Comparison of ENCODE assay signal across 23 cellular contexts in genomic region chr16:19478505-19478904, GRCh38. TPM values are rescaled to one million over a fixed set of nuclear protein-coding genes. Genes with fewer than 3 reads are reported as not detected.
DNase-seq lines count a peak whose midpoint lies in the region; ATAC-seq, FAIRE-seq and TF ChIP-seq lines count a peak whose summit lies in the region.
"Had no signal": no experiment of that assay in that cellular context is flagged by ENCODE, and none has a peak within 500 bp of the region (broad histone marks: within the 10 kb centered on the region; RNA-seq: fewer than 3 reads in every experiment).

No MANE protein-coding gene starts in this region.

- H3K4me3 Mint-ChIP-seq in progenitor cell of endocrine pancreas (ENCODE audit: low read depth) (no peak overlapping the region), T-helper 17 cell (no peak overlapping the region)
- H3K4me3 Mint-ChIP-seq: CD14-positive monocyte; CD4-positive, alpha-beta memory T cell; CD4-positive, CD25-positive, alpha-beta regulatory T cell; CD8-positive, alpha-beta memory T cell had no signal

- FAIRE-seq in HepG2 (lab: Jason Lieb, UNC), result no peak
- FAIRE-seq: A204.1, D721Med, G401.6, GM12891, GM19239 had no signal

- TF ChIP-seq EP300 in HepG2 (IDR thresholded peaks at IDR 0.05; ENCODE audit: low read depth in 2 of 2, low read length in 2 of 2) (no peak), HepG2 (CRISPR knock-in tag; IDR thresholded peaks at IDR 0.05; ENCODE audit: borderline replicate concordance) (no peak)

- no peaks in the 10 kb centered on the region for H3K27me3 Mint-ChIP-seq in progenitor cell of endocrine pancreas
- peaks cover 10% of the 10 kb centered on the region for H3K27me3 Mint-ChIP-seq in T-helper 17 cell
- H3K27me3 Mint-ChIP-seq: CD4-positive, CD25-positive, alpha-beta regulatory T cell had no signal

- H4K20me1 ChIP-seq in HepG2 (ENCODE audit: insufficient read depth, low read length), result no peaks in the 10 kb centered on the region
- H4K20me1 ChIP-seq: BLaER1 had no signal

- TF ChIP-seq POLR2A in HepG2 (IDR thresholded peaks at IDR 0.05; ENCODE audit: insufficient read depth in 1 of 2, low read depth in 2 of 2, low read length in 2 of 2), result no peak
- no peak for TF ChIP-seq POLR2A in right lobe of liver (IDR thresholded peaks at IDR 0.05)

- in situ Hi-C loops in HepG2 (cut with HindIII; ENCODE audit: extremely low pct_ligation_motif_present, low pct_unique_long_range_greater_than_20kb), result no loop called here

- DNase-seq in HepG2 (ENCODE audit: low spot score) (no peak), right lobe of liver (no peak), progenitor cell of endocrine pancreas (ENCODE audit: low spot score, unreplicated experiment) (no peak), T-helper 17 cell (no peak)
- no peak for DNase-seq in stimulated activated naive CD4-positive, alpha-beta T cell treated with Interleukin-2 at 50 U/mL for 16 hours (lab: John Stamatoyannopoulos, UW)
- DNase-seq: 8988T; ACHN; BE2C; C1 segment of cervical spinal cord; CD4-positive, alpha-beta memory T cell; CD4-positive, CD25-positive, alpha-beta regulatory T cell; CD8-positive, alpha-beta memory T cell; COR-L47; DMS79 treated with DMSO at 0.1 percent for 48 hours; GF-D8 had no signal

- H3K4me2 ChIP-seq in HepG2 (ENCODE audit: low read depth, low read length), result no peak overlapping the region
- H3K4me2 ChIP-seq: BLaER1 had no signal

- H3K9me3 Mint-ChIP-seq in progenitor cell of endocrine pancreas (ENCODE audit: low read depth), result peaks cover 8% of the 10 kb centered on the region
- H3K9me3 Mint-ChIP-seq: CD14-positive monocyte; CD4-positive, alpha-beta memory T cell had no signal

- BruUV-seq in HepG2 (replicated peaks; lab: Mats Ljungman, UMichigan), result no TSS peak

- ATAC-seq in HepG2, result no peak
- no peak for ATAC-seq in right lobe of liver
- ATAC-seq in T-helper 17 cell, result no peak

- no peaks in the 10 kb centered on the region for H3K79me2 ChIP-seq in HepG2 (ENCODE audit: insufficient read depth, low read length)

- H3K27me3 ChIP-seq in HepG2 (ENCODE audit: control insufficient read depth in 1 of 2, insufficient read depth in 2 of 2, low read length in 2 of 2) (peaks cover 1 to 11% of the 10 kb centered on the region in 2 experiments; a peak in 3 of 5 replicates), right lobe of liver (no peaks in the 10 kb centered on the region)
- H3K27me3 ChIP-seq: BE2C, BLaER1 had no signal

- intact Hi-C loops in HepG2 (cut with micrococcal nuclease; ENCODE audit: unreplicated experiment), result no loop called here
- intact Hi-C loops in right lobe of liver (cut with DNase I), result no loop called here

- H3K4me1 ChIP-seq in HepG2 (ENCODE audit: insufficient read depth, low read length) (peaks cover 33% of the 10 kb centered on the region), right lobe of liver (no peaks in the 10 kb centered on the region), HEK293 (ENCODE audit: control insufficient read depth, insufficient read depth, low read length) (no peaks in the 10 kb centered on the region)
- H3K4me1 ChIP-seq: BE2C, BLaER1 had no signal

- H3K4me3 ChIP-seq in HepG2 (replicated peaks in 1 of 3; ENCODE audit: insufficient read depth in 1 of 3, low read depth in 2 of 3, low read length in 3 of 3), result no peak overlapping the region
- H3K4me3 ChIP-seq in right lobe of liver, result no peak overlapping the region
- H3K4me3 ChIP-seq in HEK293 (ENCODE audit: low read depth, low read length), result no peak overlapping the region
- H3K4me3 ChIP-seq: BLaER1 had no signal

- TF ChIP-seq CTCF in HepG2 (CRISPR knock-in tag; IDR thresholded peaks at IDR 0.05) (no peak), right lobe of liver (IDR thresholded peaks at IDR 0.05) (no peak), HEK293 (tag by site-specific recombination; IDR thresholded peaks at IDR 0.05) (no peak), progenitor cell of endocrine pancreas (IDR thresholded peaks at IDR 0.05; ENCODE audit: unreplicated experiment) (no peak)

- H3K36me3 ChIP-seq in HepG2 (replicated peaks in 1 of 2; ENCODE audit: control insufficient read depth in 1 of 2, insufficient read depth in 2 of 2, low read length in 2 of 2) (no peaks in the 10 kb centered on the region), right lobe of liver (no peaks in the 10 kb centered on the region), HEK293 (ENCODE audit: control insufficient read depth in 2 of 2, insufficient read depth in 1 of 2, low read length in 2 of 2) (no peaks in the 10 kb centered on the region)
- H3K36me3 ChIP-seq: BE2C, BLaER1 had no signal

- H3K27ac ChIP-seq in HepG2 (ENCODE audit: extremely low read length, insufficient read depth, low read length), result no peak overlapping the region
- H3K27ac ChIP-seq in right lobe of liver, result no peak overlapping the region
- no peak overlapping the region for H3K27ac ChIP-seq in HEK293 (ENCODE audit: extremely low read depth, low read depth, low read length)
- H3K27ac ChIP-seq: BLaER1 had no signal

- H3K9me3 ChIP-seq in HepG2 (ENCODE audit: low read length) (no peaks in the 10 kb centered on the region), right lobe of liver (no peaks in the 10 kb centered on the region), HEK293 (ENCODE audit: control insufficient read depth, insufficient read depth, low read depth, low read length) (no peaks in the 10 kb centered on the region), T-helper 17 cell (ENCODE audit: control insufficient read depth, low read length, poor library complexity, severe bottlenecking) (no peaks in the 10 kb centered on the region)
- H3K9me3 ChIP-seq: BE2C, BLaER1 had no signal

- WGBS in HepG2 (ENCODE audit: low lambda C conversion rate), result 2% methylated on average over 1 of the region's 1 CpG
- WGBS in right lobe of liver (ENCODE audit: insufficient coverage, low coverage, low lambda C conversion rate, missing lambda C conversion rate), result 40% methylated on average over 1 of the region's 1 CpG

- H3K36me3 Mint-ChIP-seq in progenitor cell of endocrine pancreas (ENCODE audit: insufficient read depth) (peaks cover 11% of the 10 kb centered on the region), T-helper 17 cell (ENCODE audit: low read depth) (no peaks in the 10 kb centered on the region)
- H3K36me3 Mint-ChIP-seq: CD14-positive monocyte; CD4-positive, alpha-beta memory T cell; CD4-positive, CD25-positive, alpha-beta regulatory T cell; CD8-positive, alpha-beta memory T cell had no signal

- H2AFZ ChIP-seq in HepG2 (ENCODE audit: low read length), result no peak overlapping the region

- H3K4me1 Mint-ChIP-seq in progenitor cell of endocrine pancreas (ENCODE audit: low read depth) (peaks cover 18% of the 10 kb centered on the region), T-helper 17 cell (peaks cover 2% of the 10 kb centered on the region)
- H3K4me1 Mint-ChIP-seq: CD4-positive, alpha-beta memory T cell; CD4-positive, CD25-positive, alpha-beta regulatory T cell; CD8-positive, alpha-beta memory T cell had no signal

- TF ChIP-seq RAD21 in HepG2 (CRISPR knock-in tag; IDR thresholded peaks at IDR 0.05), result no peak

- CTCF ChIA-PET in HepG2 (lab: Yijun Ruan, JAX; ENCODE audit: low intra/inter-chr PET ratio, low total read pairs), result no interaction called here
- CTCF ChIA-PET in HEK293 (lab: Yijun Ruan, JAX), result interaction anchor here (0.9 to 1.0 kb wide), 2 partner anchors 10 to 24 kb away, joined by 3 to 4 read pairs; no protein-coding TSS in a partner anchor

- H3K27ac Mint-ChIP-seq in progenitor cell of endocrine pancreas (peak overlapping the region; percentile 83), T-helper 17 cell (no peak overlapping the region)
- H3K27ac Mint-ChIP-seq: CD4-positive, alpha-beta memory T cell; CD4-positive, CD25-positive, alpha-beta regulatory T cell; CD8-positive, alpha-beta memory T cell had no signal

- no peak overlapping the region for H3K9ac ChIP-seq in HepG2 (ENCODE audit: insufficient read depth, low read depth, low read length)
- H3K9ac ChIP-seq: BLaER1 had no signal

- POLR2A ChIA-PET in HepG2 (lab: Yijun Ruan, JAX) (no interaction called here), HEK293 (lab: Yijun Ruan, JAX) (no interaction called here)

RNA-seq across cellular contexts. Expression of gene GDE1, which starts 43.4 kb away (rescaled TPM):
- total RNA-seq in HepG2 (2016; rRNA removed; fragmentation: Illumina TruSeq; extraction: Trizol), result 55.1 and 59.0 TPM in 2 replicates
- 52.9 and 57.5 TPM in 2 replicates for total RNA-seq in HepG2 (2016; cell fraction: cytosol; rRNA removed; fragmentation: Illumina TruSeq; extraction: Trizol; ENCODE audit: low read depth)
- 45.6 and 63.3 TPM in 2 replicates for total RNA-seq in HepG2 (2016; cell fraction: insoluble cytoplasmic fraction; rRNA removed; fragmentation: Illumina TruSeq; extraction: Trizol)
- total RNA-seq in HepG2 (2016; cell fraction: membrane; rRNA removed; fragmentation: Illumina TruSeq; extraction: Trizol), result 123 and 138 TPM in 2 replicates
- total RNA-seq in HepG2 (2016; cell fraction: nucleus; rRNA removed; fragmentation: Illumina TruSeq; extraction: Trizol), result 45.2 and 50.8 TPM in 2 replicates
- 35.9 and 38.9 TPM in 2 replicates for polyA plus RNA-seq in HepG2 (2011; rRNA removed)
- 27.6 and 46.5 TPM in 2 replicates for polyA plus RNA-seq in HepG2 (2011; cell fraction: cytosol; rRNA removed)
- 10.9 and 16.7 TPM in 2 replicates for polyA plus RNA-seq in HepG2 (2011; cell fraction: nucleus; rRNA removed)
- polyA plus RNA-seq in HepG2 (2012), result 89.0 and 119 TPM in 2 replicates
- polyA plus RNA-seq in HepG2 (2016; cell fraction: cytosol; fragmentation: Illumina TruSeq; extraction: Trizol; ENCODE audit: low read depth), result 80.4 and 81.8 TPM in 2 replicates
- 50.5 and 58.3 TPM in 2 replicates for polyA plus RNA-seq in HepG2 (2016; cell fraction: insoluble cytoplasmic fraction; fragmentation: Illumina TruSeq; extraction: Trizol; ENCODE audit: low read depth)
- polyA plus RNA-seq in HepG2 (2016; cell fraction: membrane; fragmentation: Illumina TruSeq; extraction: Trizol; ENCODE audit: low read depth), result 115 and 129 TPM in 2 replicates
- 61.2 and 70.9 TPM in 2 replicates for polyA plus RNA-seq in HepG2 (2016; cell fraction: nucleus; fragmentation: Illumina TruSeq; extraction: Trizol; ENCODE audit: insufficient read depth, low read depth)
- 12.3 and 18.4 TPM in 2 replicates for polyA minus RNA-seq in HepG2 (2011; rRNA and poly(A)+ RNA removed; ENCODE audit: low replicate concordance)
- polyA minus RNA-seq in HepG2 (2011; cell fraction: cytosol; rRNA and poly(A)+ RNA removed), result 24.4 and 28.3 TPM in 2 replicates
- 15.5 and 36.3 TPM in 2 replicates for polyA minus RNA-seq in HepG2 (2011; cell fraction: nucleus; rRNA and poly(A)+ RNA removed)
- 10 to 100 TPM; 19.1 to 30.5 (median 21.1) TPM for total RNA-seq in right lobe of liver
- total RNA-seq in progenitor cell of endocrine pancreas, result 110 and 116 TPM in 2 replicates
- total RNA-seq in T-helper 17 cell, result 10 to 100 TPM; 25.1 to 32.0 TPM

RNA-seq across cellular contexts. Expression of gene CCP110, which starts 45.2 kb away (rescaled TPM):
- total RNA-seq in HepG2 (2016; rRNA removed; fragmentation: Illumina TruSeq; extraction: Trizol), result 11.1 and 19.9 TPM in 2 replicates
- 1.7 and 2.6 TPM in 2 replicates for total RNA-seq in HepG2 (2016; cell fraction: cytosol; rRNA removed; fragmentation: Illumina TruSeq; extraction: Trizol; ENCODE audit: low read depth)
- total RNA-seq in HepG2 (2016; cell fraction: insoluble cytoplasmic fraction; rRNA removed; fragmentation: Illumina TruSeq; extraction: Trizol), result 10.2 and 19.5 TPM in 2 replicates
- total RNA-seq in HepG2 (2016; cell fraction: membrane; rRNA removed; fragmentation: Illumina TruSeq; extraction: Trizol), result 7.1 and 7.9 TPM in 2 replicates
- total RNA-seq in HepG2 (2016; cell fraction: nucleus; rRNA removed; fragmentation: Illumina TruSeq; extraction: Trizol), result 15.4 and 17.2 TPM in 2 replicates
- 8.6 and 10.0 TPM in 2 replicates for polyA plus RNA-seq in HepG2 (2011; rRNA removed)
- polyA plus RNA-seq in HepG2 (2011; cell fraction: cytosol; rRNA removed), result 3.3 and 5.1 TPM in 2 replicates
- polyA plus RNA-seq in HepG2 (2011; cell fraction: nucleus; rRNA removed), result 6.8 and 10.0 TPM in 2 replicates
- polyA plus RNA-seq in HepG2 (2012), result 17.7 and 18.2 TPM in 2 replicates
- 0.46 and 0.52 TPM in 2 replicates for polyA plus RNA-seq in HepG2 (2016; cell fraction: cytosol; fragmentation: Illumina TruSeq; extraction: Trizol; ENCODE audit: low read depth)
- polyA plus RNA-seq in HepG2 (2016; cell fraction: insoluble cytoplasmic fraction; fragmentation: Illumina TruSeq; extraction: Trizol; ENCODE audit: low read depth), result 19.6 and 20.5 TPM in 2 replicates
- polyA plus RNA-seq in HepG2 (2016; cell fraction: membrane; fragmentation: Illumina TruSeq; extraction: Trizol; ENCODE audit: low read depth), result 2.5 and 2.6 TPM in 2 replicates
- polyA plus RNA-seq in HepG2 (2016; cell fraction: nucleus; fragmentation: Illumina TruSeq; extraction: Trizol; ENCODE audit: insufficient read depth, low read depth), result 23.8 and 24.5 TPM in 2 replicates
- 3.5 and 5.4 TPM in 2 replicates for polyA minus RNA-seq in HepG2 (2011; rRNA and poly(A)+ RNA removed; ENCODE audit: low replicate concordance)
- 7.8 and 8.1 TPM in 2 replicates for polyA minus RNA-seq in HepG2 (2011; cell fraction: cytosol; rRNA and poly(A)+ RNA removed)
- 18.4 and 23.4 TPM in 2 replicates for polyA minus RNA-seq in HepG2 (2011; cell fraction: nucleus; rRNA and poly(A)+ RNA removed)
- total RNA-seq in right lobe of liver, result 1 to 10 TPM; 2.6 to 5.6 (median 4.2) TPM
- 24.8 and 25.5 TPM in 2 replicates for total RNA-seq in progenitor cell of endocrine pancreas
- 10 to 100 TPM; 13.9 to 15.4 TPM for total RNA-seq in T-helper 17 cell
